In genomic region chr1:69987881-69988280, GRCh38 we compare ENCODE assay signal across 19 cellular contexts.
"Had no signal": no experiment of that assay in that cellular context is flagged by ENCODE, and none has a peak within 500 bp of the region (broad histone marks: within the 10 kb centered on the region; RNA-seq: fewer than 3 reads in every experiment).

No MANE protein-coding gene starts in this region.

- H3K9me3 ChIP-seq: Peyer's patch, SJCRH30 had no signal

- H3K27me3 ChIP-seq: Peyer's patch, SJCRH30 had no signal

- H2AFZ ChIP-seq: PC-9 had no signal

- H3K4me2 ChIP-seq: PC-9 had no signal

- H3K4me3 ChIP-seq: PC-9, Peyer's patch, SJCRH30 had no signal

- H3K36me3 ChIP-seq: Peyer's patch, SJCRH30 had no signal

- H3K4me1 ChIP-seq: Peyer's patch, SJCRH30 had no signal

- H3K27ac ChIP-seq: PC-9, Peyer's patch, SJCRH30 had no signal

- DNase-seq: KBM-7, MV-4-11, NCI-H1048, NCI-H1105, NCI-H1417 treated with DMSO at 0.1 percent for 48 hours, NCI-H146, NCI-H1694 treated with DMSO at 0.1 percent for 48 hours, NCI-H1930, NCI-H2081, NCI-H2107, NCI-H2227 treated with DMSO at 0.1 percent for 48 hours, NCI-H524 treated with DMSO at 0.1 percent for 48 hours, NCI-H69, NCI-H774, OCI-M1, PC-9, Peyer's patch, SHP77 treated with DMSO at 0.1 percent for 48 hours, SJCRH30 had no signal
